Comparison of ENCODE assay signal across 18 cellular contexts in the genomic region with DNA sequence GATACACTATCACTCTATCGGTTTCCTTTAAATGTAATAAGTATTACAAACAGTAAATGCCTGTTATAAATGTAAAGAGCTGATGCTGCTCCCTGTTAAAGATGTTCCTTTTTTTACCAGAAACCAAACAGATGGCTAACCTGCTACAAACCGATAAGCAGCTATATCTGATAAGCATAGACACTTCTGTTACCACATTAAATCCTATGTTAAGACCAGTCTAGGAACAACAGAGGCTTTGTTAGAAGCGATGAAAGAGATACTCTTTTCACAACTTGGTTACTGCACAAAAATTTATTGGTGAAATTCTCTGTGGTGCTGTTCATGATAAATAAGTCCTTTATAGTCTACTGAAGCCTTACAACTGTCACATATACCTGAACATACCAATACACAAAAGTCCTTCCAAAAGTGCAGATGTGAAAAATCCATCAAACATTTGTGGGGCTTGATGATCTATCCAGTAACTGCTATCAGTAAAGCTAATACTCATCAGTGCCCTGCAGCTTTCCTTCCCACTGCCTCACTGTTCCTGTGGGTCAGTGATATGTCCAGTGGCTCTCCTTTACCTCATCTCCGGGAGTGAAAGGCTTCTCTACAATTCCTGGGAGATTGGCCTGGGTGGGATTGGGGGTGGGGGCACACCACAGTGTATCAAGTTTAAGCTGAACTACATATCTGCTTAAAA. TPM values are rescaled to one million over a fixed set of nuclear protein-coding genes. Genes with fewer than 3 reads are reported as not detected.
DNase-seq lines count a peak whose midpoint lies in the region; ATAC-seq, FAIRE-seq and TF ChIP-seq lines count a peak whose summit lies in the region.
"Had no signal": no experiment of that assay in that cellular context is flagged by ENCODE, and none has a peak within 500 bp of the region (broad histone marks: within the 10 kb centered on the region; RNA-seq: fewer than 3 reads in every experiment).

No MANE protein-coding gene starts in this region.

- H3K27ac ChIP-seq in K562 (ENCODE audit: extremely low read depth, low read depth, low read length) (peak overlapping the region; percentile 27), dorsolateral prefrontal cortex (no peak overlapping the region)
- H3K27ac ChIP-seq: A549, Peyer's patch, SJSA1 had no signal

- peak; percentile 81 for ATAC-seq in K562
- ATAC-seq in HG02588 (IDR thresholded peaks at IDR 0.05; ENCODE audit: unreplicated experiment) = no peak
- ATAC-seq: A549, HepG2, T-cell had no signal

- no peaks in the 10 kb centered on the region for H3K79me2 ChIP-seq in K562 (ENCODE audit: control insufficient read depth, insufficient read depth, low read length)

- H3K4me3 ChIP-seq in Jurkat, Clone E6-1 (ENCODE audit: low read length) = peak overlapping the region; percentile 27
- no peak overlapping the region for H3K4me3 ChIP-seq in K562
- H3K4me3 ChIP-seq in dorsolateral prefrontal cortex = no peak overlapping the region
- H3K4me3 ChIP-seq: A549, Peyer's patch, SJSA1 had no signal

- WGBS in K562 (ENCODE audit: insufficient coverage, low coverage, missing lambda C conversion rate) = 4% methylated on average over 4 of the region's 4 CpGs

- TF ChIP-seq EP300 in K562 (IDR thresholded peaks at IDR 0.05; ENCODE audit: low read length) = peak; percentile 91

- H3K4me1 ChIP-seq in K562 (replicated peaks in 1 of 2; ENCODE audit: control insufficient read depth in 2 of 2, insufficient read depth in 2 of 2, low read length in 2 of 2) = peaks cover 11 to 30% of the 10 kb centered on the region in 2 experiments
- H3K4me1 ChIP-seq: A549, Peyer's patch, SJSA1 had no signal

- no peak overlapping the region for H3K9ac ChIP-seq in K562 (ENCODE audit: insufficient read depth in 1 of 2, low read depth in 2 of 2, low read length in 2 of 2)

- no peaks in the 10 kb centered on the region for H3K36me3 ChIP-seq in K562 (ENCODE audit: control insufficient read depth, insufficient read depth, low read length)
- H3K36me3 ChIP-seq: Peyer's patch, SJSA1 had no signal

- peak; percentile 81 for FAIRE-seq in K562 (lab: Jason Lieb, UNC)
- FAIRE-seq: A549, HepG2 had no signal

- POLR2A ChIA-PET in K562 (lab: Yijun Ruan, JAX) = interaction anchor here (0.5 to 1.5 kb wide), 2 partner anchors 26 to 1427 kb away, joined by 3 to 5 read pairs; a partner anchor contains a TSS

- no peak for TF ChIP-seq POLR2A in K562 (conservative IDR thresholded peaks at IDR 0.05)

- intact Hi-C loops in K562 (cut with micrococcal nuclease) = loop anchor here (5.0 kb wide), 1 partner anchor 171 kb away; a partner anchor contains a TSS
- intact Hi-C loops in dorsolateral prefrontal cortex (cut with DNase I) = no loop called here

- no peaks in the 10 kb centered on the region for H3K9me1 ChIP-seq in K562 (ENCODE audit: control insufficient read depth, insufficient read depth, low read length)

- no peak overlapping the region for H2AFZ ChIP-seq in K562 (ENCODE audit: low read depth, low read length)

- CTCF ChIA-PET in K562 (lab: Yijun Ruan, JAX; ENCODE audit: low intra/inter-chr PET ratio) = interaction anchor here (0.6 kb wide), 1 partner anchor 443 kb away, joined by 3 read pairs; no protein-coding TSS in a partner anchor

- BruUV-seq in K562 (replicated peaks; lab: Mats Ljungman, UMichigan) = no TSS peak

- peak overlapping the region; percentile 54 for H3K4me2 ChIP-seq in K562 (ENCODE audit: insufficient read depth, low read length)
- H3K4me2 ChIP-seq: A549 had no signal

- DNase-seq in CMK (ENCODE audit: low read depth) (peak; percentile 85), OCI-M1 (lab: John Stamatoyannopoulos, UW) (peak; percentile 89), K562 (ENCODE audit: extremely low read depth in 1 of 4, low spot score in 3 of 4) (peak; percentile 41 to 63 (median 50)), T-helper 2 cell (no peak), dorsolateral prefrontal cortex (no peak), ecto neural progenitor cell (ENCODE audit: low spot score) (no peak)
- DNase-seq in Jurkat, Clone E6-1 (ENCODE audit: low read depth, low spot score) = peak; percentile 91
- DNase-seq: CD4-positive, alpha-beta T cell; DND-41; Karpas-422; NCI-H1417 treated with DMSO at 0.1 percent for 48 hours; NCI-H187 treated with DMSO at 0.1 percent for 48 hours; Peyer's patch; T-cell had no signal

- no peaks in the 10 kb centered on the region for H4K20me1 ChIP-seq in K562 (replicated peaks; ENCODE audit: control insufficient read depth, insufficient read depth, low read length)

- TF ChIP-seq CTCF in K562 (IDR thresholded peaks at IDR 0.05 in 2 of 3, conservative IDR thresholded peaks at IDR 0.05 in 1 of 3; ENCODE audit: insufficient read depth in 2 of 3, low read depth in 1 of 3, low read length in 3 of 3) = no peak
- no peak for TF ChIP-seq CTCF in dorsolateral prefrontal cortex (IDR thresholded peaks at IDR 0.05 in 54 of 56, conservative IDR thresholded peaks at IDR 0.05 in 2 of 56; ENCODE audit: low read depth in 1 of 56, partially characterized antibody in 56 of 56)

- no peaks in the 10 kb centered on the region for H3K27me3 ChIP-seq in K562 (ENCODE audit: control insufficient read depth in 2 of 2, insufficient read depth in 2 of 2, low read length in 2 of 2)
- no peaks in the 10 kb centered on the region for H3K27me3 ChIP-seq in dorsolateral prefrontal cortex
- H3K27me3 ChIP-seq: Peyer's patch, SJSA1 had no signal

- in situ Hi-C loops in K562 (cut with MboI) = no loop called here

- no peak; a peak in 1 of 4 replicates for TF ChIP-seq RAD21 in K562 (CRISPR knock-in tag; conservative IDR thresholded peaks at IDR 0.05 in 1 of 2, IDR thresholded peaks at IDR 0.05 in 1 of 2)

- H3K9me3 ChIP-seq in K562 (replicated peaks; ENCODE audit: control insufficient read depth, insufficient read depth, low read depth, low read length) = peaks cover 4% of the 10 kb centered on the region
- H3K9me3 ChIP-seq: Peyer's patch, SJSA1 had no signal

TF ChIP-seq in K562, 482 proteins besides CTCF, POLR2A, EP300 and RAD21 (continues in another document):
- TF ChIP-seq JUND (IDR thresholded peaks at IDR 0.05; ENCODE audit: borderline replicate concordance, low read depth, low read length) (no peak; the same call in 1 of the 2 replicates), JUND (tag; IDR thresholded peaks at IDR 0.05; ENCODE audit: borderline replicate concordance, low read depth, low read length) (peak; percentile 8; the same call in 1 of the 3 replicates), BMI1 (IDR thresholded peaks at IDR 0.05; ENCODE audit: low read length) (no peak), ESRRA (IDR thresholded peaks at IDR 0.05; ENCODE audit: borderline replicate concordance, low read depth) (peak; percentile 50; the same call in 1 of the 2 replicates), NCOR1 (IDR thresholded peaks at IDR 0.05) (peak; percentile 89)
- TF ChIP-seq, protein P1, sequence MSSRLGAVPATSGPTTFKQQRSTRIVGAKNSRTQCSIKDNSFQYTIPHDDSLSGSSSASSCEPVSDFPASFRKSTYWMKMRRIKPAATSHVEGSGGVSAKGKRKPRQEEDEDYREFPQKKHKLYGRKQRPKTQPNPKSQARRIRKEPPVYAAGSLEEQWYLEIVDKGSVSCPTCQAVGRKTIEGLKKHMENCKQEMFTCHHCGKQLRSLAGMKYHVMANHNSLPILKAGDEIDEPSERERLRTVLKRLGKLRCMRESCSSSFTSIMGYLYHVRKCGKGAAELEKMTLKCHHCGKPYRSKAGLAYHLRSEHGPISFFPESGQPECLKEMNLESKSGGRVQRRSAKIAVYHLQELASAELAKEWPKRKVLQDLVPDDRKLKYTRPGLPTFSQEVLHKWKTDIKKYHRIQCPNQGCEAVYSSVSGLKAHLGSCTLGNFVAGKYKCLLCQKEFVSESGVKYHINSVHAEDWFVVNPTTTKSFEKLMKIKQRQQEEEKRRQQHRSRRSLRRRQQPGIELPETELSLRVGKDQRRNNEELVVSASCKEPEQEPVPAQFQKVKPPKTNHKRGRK (tag; IDR thresholded peaks at IDR 0.05) = no peak

RNA-seq across cellular contexts. Expression of a gene that starts 25.8 kb away (rescaled TPM):
- 6.2 TPM for polyA plus RNA-seq in Jurkat, Clone E6-1 (2012; ENCODE audit: insufficient read depth, insufficient read length)
- 3.6 and 4.6 TPM in 2 replicates for total RNA-seq in K562 (2011; cell fraction: chromatin; rRNA removed; ENCODE audit: low replicate concordance)
- 3.3 and 4.3 TPM in 2 replicates for total RNA-seq in K562 (2011; cell fraction: nucleolus; rRNA removed)
- 4.8 and 7.6 TPM in 2 replicates for total RNA-seq in K562 (2011; cell fraction: nucleoplasm; rRNA removed)
- total RNA-seq in K562 (2014; rRNA removed) (10.6 and 12.0 TPM in 2 replicates), K562 (2014; rRNA removed; fragmentation: Illumina TruSeq; extraction: Trizol) (14.6 and 14.7 TPM in 2 replicates), K562 (2015; rRNA removed; fragmentation: Illumina TruSeq; extraction: Trizol) (14.1 and 15.3 TPM in 2 replicates), K562 (2021) (13.4 and 15.2 TPM in 2 replicates), dorsolateral prefrontal cortex (10 to 100 TPM in 11 of 120 experiments, 1 to 10 TPM in 109; 3.2 to 14.7 (median 6.5) TPM)
- polyA plus RNA-seq in K562 (2011; rRNA removed) (9.9 and 13.6 TPM in 2 replicates), K562 (2014; fragmentation: Illumina TruSeq; extraction: Trizol) (9.0 and 9.3 TPM in 2 replicates), K562 (2014; fragmentation: Nextera tagmentation; extraction: Ambion mirVana) (1 to 10 TPM; 3.6 to 3.7 TPM), K562 (2014; rRNA removed) (8.1 and 8.9 TPM in 2 replicates)
- 4.1 and 5.5 TPM in 2 replicates for polyA plus RNA-seq in K562 (2011; cell fraction: cytosol; rRNA removed)
- 2.7 and 3.9 TPM in 2 replicates for polyA plus RNA-seq in K562 (2011; cell fraction: nucleus; rRNA removed)
- 5.9 and 8.8 TPM in 2 replicates for polyA plus RNA-seq in K562 (2012)
- 6.2 and 7.3 TPM in 2 replicates for polyA minus RNA-seq in K562 (2011; rRNA and poly(A)+ RNA removed)
- polyA minus RNA-seq in K562 (2011; cell fraction: cytosol; rRNA and poly(A)+ RNA removed) = 5.8 and 5.9 TPM in 2 replicates
- polyA minus RNA-seq in K562 (2011; cell fraction: nucleus; rRNA and poly(A)+ RNA removed) = 3.3 and 3.5 TPM in 2 replicates

Comparison
In these comparisons a context has a peak if more than half of its experiments do, and no peak if none do; other contexts are left out.
1. DNase-seq: peak in CMK (single experiment), Jurkat, Clone E6-1 (single experiment), OCI-M1 (single experiment) and K562 (4 of 4); none in T-helper 2 cell (0 of 5), dorsolateral prefrontal cortex (0 of 10) and ecto neural progenitor cell (single experiment).